27 cellular contexts compared by ENCODE assay signal in the genomic region with DNA sequence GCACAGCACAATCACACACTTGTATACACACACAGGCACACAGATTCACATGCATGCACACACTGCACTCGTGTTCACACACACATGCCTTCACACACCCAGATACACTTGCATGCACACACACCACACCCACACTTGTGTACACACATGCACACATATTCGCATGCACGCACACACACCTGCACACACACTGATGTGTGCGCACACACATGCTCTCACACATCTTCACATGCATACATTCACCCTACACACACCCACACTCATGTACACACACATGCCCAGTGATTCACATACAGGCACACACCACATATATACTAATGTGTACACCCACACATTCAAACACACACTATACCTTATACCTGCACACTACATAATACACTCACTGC.
"Had no signal": no experiment of that assay in that cellular context is flagged by ENCODE, and none has a peak within 500 bp of the region (broad histone marks: within the 10 kb centered on the region; RNA-seq: fewer than 3 reads in every experiment).

No MANE protein-coding gene starts in this region.

- H3K27ac ChIP-seq: coronary artery, esophagus squamous epithelium, gastrocnemius medialis, left lung, pancreas, upper lobe of right lung had no signal

- H3K9me3 ChIP-seq: esophagus squamous epithelium, gastrocnemius medialis, left lung, pancreas, upper lobe of right lung had no signal

- H3K9me3 Mint-ChIP-seq: activated CD4-positive, alpha-beta memory T cell treated with anti-CD3 and anti-CD28 coated beads for 36 hours; central memory CD8-positive, alpha-beta T cell; endodermal cell; mesothelial cell of epicardium; natural killer cell; T-helper 1 cell treated with Interleukin-12 subunit alpha and Interleukin-12 subunit beta and Interleukin-4 antibody, amounts not matched to agents 30 μg/mL and 1 μg/mL, for 36 hours had no signal

- H3K36me3 Mint-ChIP-seq: activated CD4-positive, alpha-beta memory T cell treated with anti-CD3 and anti-CD28 coated beads for 36 hours; activated CD8-positive, alpha-beta memory T cell treated with anti-CD3 and anti-CD28 coated beads, Interleukin-2, amount 10 ng/mL, durations not matched to agents 7 days and 5 days; brain; mesothelial cell of epicardium; natural killer cell had no signal

- H3K4me3 ChIP-seq: coronary artery, esophagus squamous epithelium, gastrocnemius medialis, left lung, lung, pancreas, upper lobe of right lung had no signal

- H3K27ac Mint-ChIP-seq: activated CD4-positive, alpha-beta memory T cell treated with anti-CD3 and anti-CD28 coated beads for 36 hours; activated CD8-positive, alpha-beta memory T cell treated with anti-CD3 and anti-CD28 coated beads, Interleukin-2, amount 10 ng/mL, durations not matched to agents 7 days and 5 days; endodermal cell; mesothelial cell of epicardium; natural killer cell; T-helper 1 cell treated with Interleukin-12 subunit alpha and Interleukin-12 subunit beta and Interleukin-4 antibody, amounts not matched to agents 30 μg/mL and 1 μg/mL, for 36 hours had no signal

- H3K4me1 ChIP-seq: left lung, pancreas, upper lobe of right lung had no signal

- FAIRE-seq: pancreas had no signal

- H3K36me3 ChIP-seq: esophagus squamous epithelium, gastrocnemius medialis, left lung, pancreas, upper lobe of right lung had no signal

- DNase-seq: activated CD4-positive, alpha-beta memory T cell treated with anti-CD3 and anti-CD28 coated beads for 36 hours; activated CD4-positive, alpha-beta T cell treated with anti-CD3 and anti-CD28 coated beads for 48 hours; activated CD8-positive, alpha-beta memory T cell treated with anti-CD3 and anti-CD28 coated beads, Interleukin-2, amount 10 ng/mL, durations not matched to agents 7 days and 5 days; activated gamma-delta T cell; activated naive CD4-positive, alpha-beta T cell treated with anti-CD3 and anti-CD28 coated beads, Interleukin-2, amount 50 U/mL, for 16 hours; activated T-cell treated with anti-CD3 and anti-CD28 coated beads for 4 hours; aorta; esophagus squamous epithelium; gastrocnemius medialis; hippocampal formation; kidney glomerular epithelial cell; left lung; natural killer cell; pancreas; stimulated activated CD4-positive, alpha-beta T cell treated with anti-CD3 and anti-CD28 coated beads, Interleukin-2, amount 100 ng/mL, for 48 hours; stimulated activated CD8-positive, alpha-beta memory T cell treated with anti-CD3 and anti-CD28 coated beads, Interleukin-4, amount 100 ng/mL, for 48 hours; stimulated activated naive CD4-positive, alpha-beta T cell; T1000 had no signal

- H3K27me3 Mint-ChIP-seq: activated CD8-positive, alpha-beta memory T cell treated with anti-CD3 and anti-CD28 coated beads, Interleukin-2, amount 10 ng/mL, durations not matched to agents 7 days and 5 days had no signal

- ATAC-seq: activated CD8-positive, alpha-beta memory T cell treated with anti-CD3 and anti-CD28 coated beads, Interleukin-2, amount 10 ng/mL, durations not matched to agents 7 days and 5 days; left lung; pancreas; sciatic nerve; upper lobe of right lung had no signal

- H3K27me3 ChIP-seq: gastrocnemius medialis, left lung, pancreas, upper lobe of right lung had no signal

- H3K4me1 Mint-ChIP-seq: central memory CD8-positive, alpha-beta T cell had no signal

- H3K4me3 Mint-ChIP-seq: activated CD4-positive, alpha-beta memory T cell treated with anti-CD3 and anti-CD28 coated beads for 36 hours; activated CD8-positive, alpha-beta memory T cell treated with anti-CD3 and anti-CD28 coated beads, Interleukin-2, amount 10 ng/mL, durations not matched to agents 7 days and 5 days; brain; central memory CD8-positive, alpha-beta T cell; endodermal cell; mesothelial cell of epicardium; natural killer cell; T-helper 1 cell treated with Interleukin-12 subunit alpha and Interleukin-12 subunit beta and Interleukin-4 antibody, amounts not matched to agents 30 μg/mL and 1 μg/mL, for 36 hours had no signal
